ENCODE assay signal across 2 cellular contexts in the genomic region with DNA sequence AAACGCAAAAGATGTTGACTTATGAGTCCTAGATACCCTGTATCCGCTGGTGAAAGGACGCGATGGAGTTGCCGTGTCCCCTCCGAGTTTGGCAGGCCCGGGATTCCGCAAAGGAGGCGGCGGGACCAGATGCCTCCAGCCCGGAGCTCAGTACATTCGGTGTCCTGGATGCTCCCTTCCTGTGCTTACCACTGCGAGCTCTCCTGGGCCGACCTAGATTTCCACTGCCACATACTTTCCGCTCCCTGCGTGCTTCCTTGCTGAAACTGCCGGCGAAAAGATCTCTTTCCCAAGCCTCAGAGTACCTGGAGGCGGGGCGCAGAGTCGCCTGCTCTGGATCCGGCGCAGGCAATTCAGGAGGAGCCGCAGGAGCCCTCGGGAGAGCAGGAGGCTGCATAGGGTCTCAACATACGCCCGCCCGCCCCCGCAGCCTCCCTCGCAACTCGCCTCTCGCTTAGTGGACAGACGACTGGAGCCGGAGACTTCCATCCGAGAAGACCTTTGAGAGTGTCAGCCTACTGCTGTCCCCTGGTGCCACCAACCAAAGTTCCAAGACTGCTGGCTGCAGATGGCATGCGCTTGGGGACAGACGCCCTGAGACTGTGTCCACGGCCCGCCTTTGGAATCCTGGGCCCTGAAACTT.
TF ChIP-seq lines count a peak whose summit lies in the region.

No MANE protein-coding gene starts in this region.

TF ChIP-seq in A549, 52 proteins besides CTCF, POLR2A, EP300 and RAD21:
- TF ChIP-seq JUNB (IDR thresholded peaks at IDR 0.05) (no peak), PHF8 (IDR thresholded peaks at IDR 0.05; ENCODE audit: borderline replicate concordance, low read depth) (no peak), JUN (IDR thresholded peaks at IDR 0.05) (0 out of 5 replicates have a peak, but pooled peaks of 1 of the 2 experiments have one; percentile 23), SMC3 (IDR thresholded peaks at IDR 0.05) (0 out of 3 replicates have a peak, but pooled peaks have one; percentile 22)

TF ChIP-seq in IMR-90, 13 proteins besides CTCF, POLR2A, EP300 and RAD21:
- TF ChIP-seq RFX5 (IDR thresholded peaks at IDR 0.05; ENCODE audit: low read depth, low read length) (no peak), SMC3 (IDR thresholded peaks at IDR 0.05; ENCODE audit: low read depth, low read length) (no peak), MAFK (IDR thresholded peaks at IDR 0.05; ENCODE audit: low read depth, low read length) (no peak), MAZ (IDR thresholded peaks at IDR 0.05; ENCODE audit: borderline replicate concordance, low read depth, low read length) (no peak), FOS (IDR thresholded peaks at IDR 0.05; ENCODE audit: low read depth, low read length) (no peak), NFE2L2 (IDR thresholded peaks at IDR 0.05; ENCODE audit: low read depth, low read length) (no peak)
- TF ChIP-seq, protein P1, sequence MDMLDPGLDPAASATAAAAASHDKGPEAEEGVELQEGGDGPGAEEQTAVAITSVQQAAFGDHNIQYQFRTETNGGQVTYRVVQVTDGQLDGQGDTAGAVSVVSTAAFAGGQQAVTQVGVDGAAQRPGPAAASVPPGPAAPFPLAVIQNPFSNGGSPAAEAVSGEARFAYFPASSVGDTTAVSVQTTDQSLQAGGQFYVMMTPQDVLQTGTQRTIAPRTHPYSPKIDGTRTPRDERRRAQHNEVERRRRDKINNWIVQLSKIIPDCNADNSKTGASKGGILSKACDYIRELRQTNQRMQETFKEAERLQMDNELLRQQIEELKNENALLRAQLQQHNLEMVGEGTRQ (IDR thresholded peaks at IDR 0.05; ENCODE audit: low read depth, low read length), result no peak
